In the genomic region with DNA sequence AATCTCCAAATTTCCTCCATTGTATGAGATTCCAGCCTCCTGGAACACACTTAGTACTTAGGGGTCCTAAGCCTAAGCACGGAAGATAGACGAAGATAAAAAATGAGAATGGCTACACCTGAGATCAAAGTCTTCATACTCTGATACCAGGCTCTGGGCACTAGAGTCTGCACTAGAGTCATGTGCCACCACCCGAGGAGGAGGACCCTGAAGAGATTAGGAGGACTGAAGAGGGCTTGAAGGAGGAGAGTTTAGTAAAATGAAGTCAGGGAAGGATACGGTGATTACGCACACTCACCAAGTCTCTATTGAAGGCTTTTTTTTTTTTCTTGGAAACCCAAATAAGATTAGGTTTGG, we compare ENCODE assay signal across 7 cellular contexts. TPM values are rescaled to one million over a fixed set of nuclear protein-coding genes. Genes with fewer than 3 reads are reported as not detected.
A peak's percentile ranks its signal among the peaks of the same experiment; 100 is the strongest.
DNase-seq lines count a peak whose midpoint lies in the region; ATAC-seq, FAIRE-seq and TF ChIP-seq lines count a peak whose summit lies in the region.

No MANE protein-coding gene starts in this region.

- H3K4me3 Mint-ChIP-seq in T-helper 17 cell: peak overlapping the region; percentile 97

- H3K36me3 Mint-ChIP-seq in T-helper 17 cell (ENCODE audit: low read depth): no peaks in the 10 kb centered on the region

- peak overlapping the region; percentile 97 for H3K27ac Mint-ChIP-seq in T-helper 17 cell

- ATAC-seq in T-helper 17 cell (no peak), right cardiac atrium (no peak), HG03469 (IDR thresholded peaks at IDR 0.05; ENCODE audit: unreplicated experiment) (no peak), GM19455 (IDR thresholded peaks at IDR 0.05; ENCODE audit: unreplicated experiment) (no peak)

- POLR2A ChIA-PET in HEK293 (lab: Yijun Ruan, JAX): interaction anchor here (0.7 to 2.3 kb wide), 3 partner anchors 35 to 206 kb away, joined by 4 to 8 read pairs (median 4); a partner anchor contains a TSS

- WGBS in right cardiac atrium: 53% methylated on average over 5 of the region's 5 CpGs
- 30 to 60% (median 45%) methylated on average over 5 of the region's 5 CpGs for WGBS in small intestine, 3 donors

- H3K4me1 ChIP-seq in HEK293 (ENCODE audit: control insufficient read depth, insufficient read depth, low read length): peaks cover 5% of the 10 kb centered on the region; the same call in 1 of the 2 replicates
- H3K4me1 ChIP-seq in right cardiac atrium (ENCODE audit: control insufficient read depth, insufficient read depth, low read length): no peaks in the 10 kb centered on the region
- peaks cover 0 to 6% of the 10 kb centered on the region in 2 donors for H3K4me1 ChIP-seq in small intestine (ENCODE audit: control insufficient read depth in 2 of 2, insufficient read depth in 1 of 2, low read depth in 1 of 2, low read length in 1 of 2)

- H3K27ac ChIP-seq in HEK293 (ENCODE audit: extremely low read depth, low read depth, low read length) (peak overlapping the region; percentile 82), right cardiac atrium (ENCODE audit: low read length) (peak overlapping the region; percentile 90), small intestine (ENCODE audit: low read depth in 1 of 2, low read length in 1 of 2) (peak overlapping the region; percentile 60 to 94)

- H3K36me3 ChIP-seq in HEK293 (ENCODE audit: control insufficient read depth in 2 of 2, insufficient read depth in 1 of 2, low read length in 2 of 2) (peaks cover 0 to 12% of the 10 kb centered on the region in 2 experiments; a peak in 2 of 3 replicates), small intestine (ENCODE audit: control insufficient read depth in 2 of 2, insufficient read depth in 2 of 2, low read length in 2 of 2) (no peaks in the 10 kb centered on the region)

- no peaks in the 10 kb centered on the region for H3K27me3 ChIP-seq in right cardiac atrium (ENCODE audit: control insufficient read depth, insufficient read depth)
- no peaks in the 10 kb centered on the region for H3K27me3 ChIP-seq in small intestine (ENCODE audit: control insufficient read depth in 2 of 2, insufficient read depth in 2 of 2, low read length in 2 of 2)

- peaks cover 25% of the 10 kb centered on the region for H3K4me1 Mint-ChIP-seq in T-helper 17 cell

- no peaks in the 10 kb centered on the region for H3K9me3 ChIP-seq in HEK293 (ENCODE audit: control insufficient read depth, insufficient read depth, low read depth, low read length)
- H3K9me3 ChIP-seq in T-helper 17 cell (ENCODE audit: control insufficient read depth, low read length, poor library complexity, severe bottlenecking): no peaks in the 10 kb centered on the region
- no peaks in the 10 kb centered on the region for H3K9me3 ChIP-seq in right cardiac atrium (ENCODE audit: control insufficient read depth, low read length)
- no peaks in the 10 kb centered on the region for H3K9me3 ChIP-seq in small intestine (ENCODE audit: control insufficient read depth, low read depth)

- DNase-seq in T-helper 17 cell (no peak), right cardiac atrium (no peak), small intestine (peak; percentile 68), UCSD-AML1 (lab: John Stamatoyannopoulos, UW; ENCODE audit: unreplicated experiment) (no peak)

- H3K27me3 Mint-ChIP-seq in T-helper 17 cell: no peaks in the 10 kb centered on the region

- FAIRE-seq in small intestine (lab: Jason Lieb, UNC): no peak

- CTCF ChIA-PET in HEK293 (lab: Yijun Ruan, JAX): interaction anchor here (0.6 to 1.2 kb wide), 4 partner anchors 12 to 459 kb away, joined by 3 to 4 read pairs (median 4); no protein-coding TSS in a partner anchor

- intact Hi-C loops in right cardiac atrium (cut with DNase I): no loop called here

- no peak overlapping the region; the same call in 1 of the 2 replicates for H3K4me3 ChIP-seq in HEK293 (ENCODE audit: low read depth, low read length)
- H3K4me3 ChIP-seq in right cardiac atrium (ENCODE audit: low read length): peak overlapping the region; percentile 15
- H3K4me3 ChIP-seq in small intestine (ENCODE audit: low read depth in 1 of 2, low read length in 2 of 2): peak overlapping the region in 1 of 2 donors; percentile 11

- TF ChIP-seq CTCF in HEK293 (tag by site-specific recombination; IDR thresholded peaks at IDR 0.05): peak; percentile 14; the same call in 1 of the 2 replicates

TF ChIP-seq in HEK293, 187 proteins besides CTCF, POLR2A, EP300 and RAD21 (continues in another document):
- TF ChIP-seq SALL2 (tag by site-specific recombination; IDR thresholded peaks at IDR 0.05; ENCODE audit: borderline replicate concordance) (no peak), ZNF37A (tag by site-specific recombination; IDR thresholded peaks at IDR 0.05) (no peak), BCL11A (tag by site-specific recombination; IDR thresholded peaks at IDR 0.05; ENCODE audit: low read depth) (no peak), KLF1 (tag by site-specific recombination; IDR thresholded peaks at IDR 0.05) (no peak), ZNF416 (tag by site-specific recombination; IDR thresholded peaks at IDR 0.05) (no peak), ZNF791 (tag by site-specific recombination; IDR thresholded peaks at IDR 0.05) (no peak; the same call in 1 of the 2 replicates), IKZF3 (tag by site-specific recombination; IDR thresholded peaks at IDR 0.05) (no peak), ZNF48 (tag by site-specific recombination; IDR thresholded peaks at IDR 0.05) (no peak), ZNF701 (tag by site-specific recombination; IDR thresholded peaks at IDR 0.05) (no peak), ZNF521 (tag by site-specific recombination; IDR thresholded peaks at IDR 0.05) (no peak), TRIM28 (IDR thresholded peaks at IDR 0.05; ENCODE audit: borderline replicate concordance, low read length) (no peak), ZBTB20 (tag by site-specific recombination; IDR thresholded peaks at IDR 0.05) (peak; percentile 13; the same call in 1 of the 2 replicates)
- TF ChIP-seq, protein P1, sequence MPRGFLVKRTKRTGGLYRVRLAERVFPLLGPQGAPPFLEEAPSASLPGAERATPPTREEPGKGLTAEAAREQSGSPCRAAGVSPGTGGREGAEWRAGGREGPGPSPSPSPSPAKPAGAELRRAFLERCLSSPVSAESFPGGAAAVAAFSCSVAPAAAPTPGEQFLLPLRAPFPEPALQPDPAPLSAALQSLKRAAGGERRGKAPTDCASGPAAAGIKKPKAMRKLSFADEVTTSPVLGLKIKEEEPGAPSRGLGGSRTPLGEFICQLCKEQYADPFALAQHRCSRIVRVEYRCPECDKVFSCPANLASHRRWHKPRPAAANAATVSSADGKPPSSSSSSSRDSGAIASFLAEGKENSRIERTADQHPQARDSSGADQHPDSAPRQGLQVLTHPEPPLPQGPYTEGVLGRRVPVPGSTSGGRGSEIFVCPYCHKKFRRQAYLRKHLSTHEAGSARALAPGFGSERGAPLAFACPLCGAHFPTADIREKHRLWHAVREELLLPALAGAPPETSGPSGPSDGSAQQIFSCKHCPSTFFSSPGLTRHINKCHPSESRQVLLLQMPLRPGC (tag by site-specific recombination; IDR thresholded peaks at IDR 0.05): no peak
- TF ChIP-seq, protein P2, sequence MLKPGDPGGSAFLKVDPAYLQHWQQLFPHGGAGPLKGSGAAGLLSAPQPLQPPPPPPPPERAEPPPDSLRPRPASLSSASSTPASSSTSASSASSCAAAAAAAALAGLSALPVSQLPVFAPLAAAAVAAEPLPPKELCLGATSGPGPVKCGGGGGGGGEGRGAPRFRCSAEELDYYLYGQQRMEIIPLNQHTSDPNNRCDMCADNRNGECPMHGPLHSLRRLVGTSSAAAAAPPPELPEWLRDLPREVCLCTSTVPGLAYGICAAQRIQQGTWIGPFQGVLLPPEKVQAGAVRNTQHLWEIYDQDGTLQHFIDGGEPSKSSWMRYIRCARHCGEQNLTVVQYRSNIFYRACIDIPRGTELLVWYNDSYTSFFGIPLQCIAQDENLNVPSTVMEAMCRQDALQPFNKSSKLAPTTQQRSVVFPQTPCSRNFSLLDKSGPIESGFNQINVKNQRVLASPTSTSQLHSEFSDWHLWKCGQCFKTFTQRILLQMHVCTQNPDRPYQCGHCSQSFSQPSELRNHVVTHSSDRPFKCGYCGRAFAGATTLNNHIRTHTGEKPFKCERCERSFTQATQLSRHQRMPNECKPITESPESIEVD (tag by site-specific recombination; IDR thresholded peaks at IDR 0.05): no peak

RNA-seq across cellular contexts. Expression of a gene that starts 0.6 kb away (rescaled TPM):
- total RNA-seq in T-helper 17 cell (1 to 10 TPM; 3.8 to 4.1 TPM), right cardiac atrium (10 to 100 TPM in 3 of 4 donors, 1 to 10 TPM in 1; 9.8 to 25.4 (median 14.4) TPM)
- polyA plus RNA-seq in right cardiac atrium (34.6 TPM), small intestine (10 to 100 TPM in 2 of 3 donors, 1 to 10 TPM in 1; 7.2 to 15.1 (median 14.1) TPM)

RNA-seq across cellular contexts. Expression of a gene that starts 9.6 kb away (rescaled TPM):
- total RNA-seq in T-helper 17 cell (under 1 TPM; 0.57 to 0.72 TPM), right cardiac atrium (10 to 100 TPM; 24.8 to 38.5 (median 33.0) TPM)
- polyA plus RNA-seq in right cardiac atrium (22.2 TPM), small intestine (1 to 10 TPM in 1 of 3 donors, under 1 TPM in 2; 0.45 to 1.0 (median 0.54) TPM)

RNA-seq across cellular contexts. Expression of a gene that starts 14.7 kb away (rescaled TPM):
- total RNA-seq in T-helper 17 cell: 1 to 10 TPM; 2.2 to 3.1 TPM
- 1 to 10 TPM in 2 of 4 donors, under 1 TPM in 2; 0.70 to 1.8 (median 1.1) TPM for total RNA-seq in right cardiac atrium
- 0.38 TPM for polyA plus RNA-seq in right cardiac atrium
- 10 to 100 TPM in 2 of 3 donors, 1 to 10 TPM in 1; 2.7 to 58.9 (median 13.9) TPM for polyA plus RNA-seq in small intestine

RNA-seq across cellular contexts. Expression of a gene that starts 21.4 kb away (rescaled TPM):
- not detected for total RNA-seq in T-helper 17 cell
- total RNA-seq in right cardiac atrium: not detected
- polyA plus RNA-seq in right cardiac atrium: 0.18 TPM
- polyA plus RNA-seq in small intestine: 10 to 100 TPM in 2 of 3 donors, 1 to 10 TPM in 1; 7.1 to 13.0 (median 11.9) TPM

RNA-seq across cellular contexts. Expression of a gene that starts 34.9 kb away (rescaled TPM):
- total RNA-seq in T-helper 17 cell (1 to 10 TPM; 4.0 to 8.7 TPM), right cardiac atrium (10 to 100 TPM; 14.0 to 24.9 (median 15.2) TPM)
- polyA plus RNA-seq in right cardiac atrium (5.6 TPM), small intestine (1 to 10 TPM in 2 of 3 donors, under 1 TPM in 1; 0.67 to 3.8 (median 2.7) TPM)

Comparison
In these comparisons a context has a peak if more than half of its experiments do, and no peak if none do; other contexts are left out.
1. RNA of a gene that starts 9.6 kb away (total RNA-seq): 24.8 to 38.5 TPM in right cardiac atrium; 0.57 to 0.72 TPM in T-helper 17 cell; every median in the first group is over 10 times any median in the second.
2. Peak in every context shown above with its lines, with median percentiles within 50 percentile points of each other: H3K27ac ChIP-seq.